ENCODE assay signal across 4 cellular contexts in genomic region chr1:168580991-168581390, GRCh38. TPM values are rescaled to one million over a fixed set of nuclear protein-coding genes. Genes with fewer than 3 reads are reported as not detected.
"Had no signal": no experiment of that assay in that cellular context is flagged by ENCODE, and none has a peak within 500 bp of the region (broad histone marks: within the 10 kb centered on the region; RNA-seq: fewer than 3 reads in every experiment).

No MANE protein-coding gene starts in this region.

RNA-seq across cellular contexts. Expression of gene XCL1, which starts 4.6 kb away (rescaled TPM):
- total RNA-seq: K562, M059J, SJSA1 had no signal

RNA-seq across cellular contexts. Expression of gene XCL2, which starts 37.2 kb away (rescaled TPM):
- total RNA-seq: K562, Right ventricle myocardium superior, SJSA1 had no signal
- polyA plus RNA-seq: K562 had no signal
